ENCODE assay signal across 32 cellular contexts in the genomic region with DNA sequence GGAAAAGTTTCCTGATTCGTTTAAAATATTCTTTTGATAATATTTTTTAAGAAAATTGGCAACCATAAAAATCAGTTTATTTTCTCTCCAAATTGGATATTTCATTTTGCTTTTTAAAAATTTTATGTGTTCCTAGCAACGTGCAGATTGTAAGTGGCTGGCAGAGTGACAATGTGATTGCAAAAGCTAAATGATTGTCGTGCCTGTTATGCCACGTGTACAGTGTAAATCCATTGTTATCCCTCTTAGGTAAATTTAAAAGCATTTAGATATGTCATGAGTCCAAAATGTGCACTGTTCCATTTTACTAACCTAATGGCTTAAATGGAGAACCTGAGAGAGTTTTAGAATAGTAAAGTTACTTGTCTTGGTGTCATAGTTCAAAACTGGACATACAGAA.
DNase-seq lines count a peak whose midpoint lies in the region; ATAC-seq, FAIRE-seq and TF ChIP-seq lines count a peak whose summit lies in the region.
"Had no signal": no experiment of that assay in that cellular context is flagged by ENCODE, and none has a peak within 500 bp of the region (broad histone marks: within the 10 kb centered on the region; RNA-seq: fewer than 3 reads in every experiment).

No MANE protein-coding gene starts in this region.

- H3K36me3 Mint-ChIP-seq in Caco-2 (ENCODE audit: insufficient read depth, unreplicated experiment) = peaks cover 34% of the 10 kb centered on the region

- DNase-seq in Right ventricle myocardium superior (no peak), left ventricle myocardium inferior (no peak), bronchial epithelial cell (ENCODE audit: low read depth) (peak; percentile 8), frontal cortex (ENCODE audit: low spot score in 2 of 2) (no peak), right lobe of liver (no peak), kidney glomerular epithelial cell (lab: John Stamatoyannopoulos, UW) (no peak), GDM1 (lab: John Stamatoyannopoulos, UW) (no peak), Caco-2 (no peak)
- DNase-seq: 8988T; activated CD4-positive, alpha-beta memory T cell treated with anti-CD3 and anti-CD28 coated beads for 36 hours; activated naive CD4-positive, alpha-beta T cell; activated naive CD8-positive, alpha-beta T cell treated with anti-CD3 and anti-CD28 coated beads, Interleukin-2, amount 50 U/mL, for 24 hours; activated T-cell treated with anti-CD3 and anti-CD28 coated beads, Interleukin-2, amount 50 U/mL, for 72 hours; CD4-positive, CD25-positive, alpha-beta regulatory T cell; dorsolateral prefrontal cortex; H7; head of caudate nucleus; KG1; mammary epithelial cell; NCI-H2227 treated with DMSO at 0.1 percent for 48 hours; NCI-H526; PC-3; substantia nigra; T-helper 17 cell had no signal

- 45% methylated on average over 4 of the region's 4 CpGs for WGBS in right lobe of liver (ENCODE audit: insufficient coverage, low coverage, low lambda C conversion rate, missing lambda C conversion rate)

- H3K27ac ChIP-seq in left ventricle myocardium inferior (replicated peaks) (no peak overlapping the region), right lobe of liver (no peak overlapping the region)
- H3K27ac ChIP-seq: dorsolateral prefrontal cortex, HL-60 had no signal

- CTCF ChIA-PET in Caco-2 (lab: Charles Lee) = no interaction called here

- H3K4me3 Mint-ChIP-seq in Caco-2 (ENCODE audit: unreplicated experiment) = no peak overlapping the region
- H3K4me3 Mint-ChIP-seq: activated CD4-positive, alpha-beta memory T cell treated with anti-CD3 and anti-CD28 coated beads for 36 hours; activated naive CD8-positive, alpha-beta T cell treated with anti-CD3 and anti-CD28 coated beads, Interleukin-2, amount 50 U/mL, for 24 hours; activated T-cell treated with anti-CD3 and anti-CD28 coated beads, Interleukin-2, amount 50 U/mL, for 72 hours; CD4-positive, CD25-positive, alpha-beta regulatory T cell; nephron; stimulated activated memory B cell treated with anti-CD40 and anti-IgM and Interleukin-4, amounts not matched to agents 10 μg/mL and 1 μg/mL and 100 μg/mL, for 72 hours; T-helper 17 cell; type B pancreatic cell had no signal

- FAIRE-seq in bronchial epithelial cell (lab: Jason Lieb, UNC) (no peak), frontal cortex (lab: Jason Lieb, UNC) (peak; percentile 52)
- FAIRE-seq: TTC549 had no signal

- H3K27ac Mint-ChIP-seq in Caco-2 (ENCODE audit: unreplicated experiment) = no peak overlapping the region
- H3K27ac Mint-ChIP-seq: activated CD4-positive, alpha-beta memory T cell treated with anti-CD3 and anti-CD28 coated beads for 36 hours; activated naive CD8-positive, alpha-beta T cell treated with anti-CD3 and anti-CD28 coated beads, Interleukin-2, amount 50 U/mL, for 24 hours; activated T-cell treated with anti-CD3 and anti-CD28 coated beads, Interleukin-2, amount 50 U/mL, for 72 hours; CD4-positive, CD25-positive, alpha-beta regulatory T cell; nephron; stimulated activated memory B cell treated with anti-CD40 and anti-IgM and Interleukin-4, amounts not matched to agents 10 μg/mL and 1 μg/mL and 100 μg/mL, for 72 hours; type B pancreatic cell had no signal

- H3K27me3 ChIP-seq in left ventricle myocardium inferior (ENCODE audit: low read depth) = no peaks in the 10 kb centered on the region
- no peaks in the 10 kb centered on the region for H3K27me3 ChIP-seq in bronchial epithelial cell (ENCODE audit: control insufficient read depth, insufficient read depth, low read length)
- no peaks in the 10 kb centered on the region for H3K27me3 ChIP-seq in right lobe of liver
- H3K27me3 ChIP-seq in Caco-2 (replicated peaks; ENCODE audit: control insufficient read depth, insufficient read depth, low read length) = no peaks in the 10 kb centered on the region
- H3K27me3 ChIP-seq: dorsolateral prefrontal cortex had no signal

- ATAC-seq in Right ventricle myocardium superior (ENCODE audit: poor library complexity) = peak; percentile 55
- no peak for ATAC-seq in right lobe of liver
- ATAC-seq: activated CD4-positive, CD25-positive, alpha-beta regulatory T cell treated with anti-CD3 and anti-CD28 coated beads, Interleukin-2, amount 50 U/mL, for 24 hours; activated naive CD8-positive, alpha-beta T cell treated with anti-CD3 and anti-CD28 coated beads, Interleukin-2, amount 50 U/mL, for 24 hours; activated T-cell treated with anti-CD3 and anti-CD28 coated beads, Interleukin-2, amount 50 U/mL, for 72 hours; PC-3; Right ventricle myocardium inferior; SK-N-SH treated with all-trans-retinoic acid at 6 μM for 48 hours; stimulated activated memory B cell treated with anti-CD40 and anti-IgM and Interleukin-4, amounts not matched to agents 10 μg/mL and 1 μg/mL and 100 μg/mL, for 72 hours; T-helper 17 cell had no signal

- H3K27me3 Mint-ChIP-seq in Caco-2 (ENCODE audit: insufficient read depth, unreplicated experiment) = no peaks in the 10 kb centered on the region
- H3K27me3 Mint-ChIP-seq: activated CD4-positive, alpha-beta memory T cell treated with anti-CD3 and anti-CD28 coated beads for 36 hours; activated naive CD8-positive, alpha-beta T cell treated with anti-CD3 and anti-CD28 coated beads, Interleukin-2, amount 50 U/mL, for 24 hours; CD4-positive, CD25-positive, alpha-beta regulatory T cell; stimulated activated memory B cell treated with anti-CD40 and anti-IgM and Interleukin-4, amounts not matched to agents 10 μg/mL and 1 μg/mL and 100 μg/mL, for 72 hours; T-helper 17 cell; type B pancreatic cell had no signal

- BruUV-seq in Caco-2 (replicated peaks; lab: Mats Ljungman, UMichigan) = no TSS peak

- peaks cover 21% of the 10 kb centered on the region for H3K4me1 ChIP-seq in left ventricle myocardium inferior
- peaks cover 0 to 3% (median 0%) of the 10 kb centered on the region in 4 donors for H3K4me1 ChIP-seq in right lobe of liver
- H3K4me1 ChIP-seq in Caco-2 = no peaks in the 10 kb centered on the region

- no peaks in the 10 kb centered on the region for H3K4me1 Mint-ChIP-seq in Caco-2 (ENCODE audit: low read depth, unreplicated experiment)
- H3K4me1 Mint-ChIP-seq: activated naive CD8-positive, alpha-beta T cell treated with anti-CD3 and anti-CD28 coated beads, Interleukin-2, amount 50 U/mL, for 24 hours; nephron; stimulated activated memory B cell treated with anti-CD40 and anti-IgM and Interleukin-4, amounts not matched to agents 10 μg/mL and 1 μg/mL and 100 μg/mL, for 72 hours had no signal

- TF ChIP-seq CTCF in left ventricle myocardium inferior (IDR thresholded peaks at IDR 0.05; ENCODE audit: borderline replicate concordance) (no peak), bronchial epithelial cell (IDR thresholded peaks at IDR 0.05; ENCODE audit: insufficient read depth, low read length, severe bottlenecking) (no peak), right lobe of liver (IDR thresholded peaks at IDR 0.05) (no peak), Caco-2 (IDR thresholded peaks at IDR 0.05; ENCODE audit: insufficient read depth in 1 of 2, low read depth in 1 of 2, low read length in 1 of 2, severe bottlenecking in 1 of 2, unreplicated experiment in 1 of 2) (no peak)

- intact Hi-C loops in Right ventricle myocardium superior (cut with DNase I) = loop anchor here (10.0 kb wide), 1 partner anchor 189 kb away; no protein-coding TSS in a partner anchor
- intact Hi-C loops in left ventricle myocardium inferior (cut with micrococcal nuclease) = no loop called here
- intact Hi-C loops in right lobe of liver (cut with DNase I) = no loop called here
- intact Hi-C loops in Caco-2 (cut with micrococcal nuclease; ENCODE audit: unreplicated experiment) = no loop called here

- no peak overlapping the region for H3K4me3 ChIP-seq in left ventricle myocardium inferior
- H3K4me3 ChIP-seq in bronchial epithelial cell (ENCODE audit: low read depth, low read length) = no peak overlapping the region
- H3K4me3 ChIP-seq in right lobe of liver = no peak overlapping the region
- no peak overlapping the region for H3K4me3 ChIP-seq in Caco-2 (ENCODE audit: low read depth, low read length)
- H3K4me3 ChIP-seq: dorsolateral prefrontal cortex had no signal

- H3K9me3 ChIP-seq in left ventricle myocardium inferior (replicated peaks) (no peaks in the 10 kb centered on the region), right lobe of liver (no peaks in the 10 kb centered on the region), Caco-2 (no peaks in the 10 kb centered on the region)

- no peaks in the 10 kb centered on the region for H3K9me3 Mint-ChIP-seq in Caco-2 (ENCODE audit: unreplicated experiment)
- H3K9me3 Mint-ChIP-seq: activated CD4-positive, alpha-beta memory T cell treated with anti-CD3 and anti-CD28 coated beads for 36 hours; activated naive CD8-positive, alpha-beta T cell treated with anti-CD3 and anti-CD28 coated beads, Interleukin-2, amount 50 U/mL, for 24 hours; activated T-cell treated with anti-CD3 and anti-CD28 coated beads, Interleukin-2, amount 50 U/mL, for 72 hours; CD4-positive, CD25-positive, alpha-beta regulatory T cell; nephron; stimulated activated memory B cell treated with anti-CD40 and anti-IgM and Interleukin-4, amounts not matched to agents 10 μg/mL and 1 μg/mL and 100 μg/mL, for 72 hours; type B pancreatic cell had no signal

- POLR2A ChIA-PET in Caco-2 (lab: Charles Lee) = no interaction called here

- TF ChIP-seq POLR2A in right lobe of liver (IDR thresholded peaks at IDR 0.05) = no peak

- H3K36me3 ChIP-seq in left ventricle myocardium inferior (peaks cover 31% of the 10 kb centered on the region), bronchial epithelial cell (ENCODE audit: control insufficient read depth, insufficient read depth, low read length) (no peaks in the 10 kb centered on the region), right lobe of liver (peaks cover 0 to 10% (median 3%) of the 10 kb centered on the region in 4 donors), Caco-2 (ENCODE audit: control insufficient read depth, insufficient read depth, low read length) (no peaks in the 10 kb centered on the region)
